1 cellular context compared by ENCODE assay signal in genomic region chr10:4838743-4839142, GRCh38.
TF ChIP-seq lines count a peak whose summit lies in the region.

No MANE protein-coding gene starts in this region.

TF ChIP-seq in SK-N-SH treated with all-trans-retinoic acid at 6 μM for 48 hours, 23 proteins besides CTCF, POLR2A, EP300 and RAD21 (continued from another document):
- TF ChIP-seq, protein P1, sequence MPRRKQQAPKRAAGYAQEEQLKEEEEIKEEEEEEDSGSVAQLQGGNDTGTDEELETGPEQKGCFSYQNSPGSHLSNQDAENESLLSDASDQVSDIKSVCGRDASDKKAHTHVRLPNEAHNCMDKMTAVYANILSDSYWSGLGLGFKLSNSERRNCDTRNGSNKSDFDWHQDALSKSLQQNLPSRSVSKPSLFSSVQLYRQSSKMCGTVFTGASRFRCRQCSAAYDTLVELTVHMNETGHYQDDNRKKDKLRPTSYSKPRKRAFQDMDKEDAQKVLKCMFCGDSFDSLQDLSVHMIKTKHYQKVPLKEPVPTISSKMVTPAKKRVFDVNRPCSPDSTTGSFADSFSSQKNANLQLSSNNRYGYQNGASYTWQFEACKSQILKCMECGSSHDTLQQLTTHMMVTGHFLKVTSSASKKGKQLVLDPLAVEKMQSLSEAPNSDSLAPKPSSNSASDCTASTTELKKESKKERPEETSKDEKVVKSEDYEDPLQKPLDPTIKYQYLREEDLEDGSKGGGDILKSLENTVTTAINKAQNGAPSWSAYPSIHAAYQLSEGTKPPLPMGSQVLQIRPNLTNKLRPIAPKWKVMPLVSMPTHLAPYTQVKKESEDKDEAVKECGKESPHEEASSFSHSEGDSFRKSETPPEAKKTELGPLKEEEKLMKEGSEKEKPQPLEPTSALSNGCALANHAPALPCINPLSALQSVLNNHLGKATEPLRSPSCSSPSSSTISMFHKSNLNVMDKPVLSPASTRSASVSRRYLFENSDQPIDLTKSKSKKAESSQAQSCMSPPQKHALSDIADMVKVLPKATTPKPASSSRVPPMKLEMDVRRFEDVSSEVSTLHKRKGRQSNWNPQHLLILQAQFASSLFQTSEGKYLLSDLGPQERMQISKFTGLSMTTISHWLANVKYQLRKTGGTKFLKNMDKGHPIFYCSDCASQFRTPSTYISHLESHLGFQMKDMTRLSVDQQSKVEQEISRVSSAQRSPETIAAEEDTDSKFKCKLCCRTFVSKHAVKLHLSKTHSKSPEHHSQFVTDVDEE (CRISPR knock-in tag; IDR thresholded peaks at IDR 0.05), result no peak
- TF ChIP-seq OSR1 (CRISPR knock-in tag; IDR thresholded peaks at IDR 0.05), result no peak
- TF ChIP-seq ZFP3 (CRISPR knock-in tag; IDR thresholded peaks at IDR 0.05), result no peak
- TF ChIP-seq ZNF70 (CRISPR knock-in tag; IDR thresholded peaks at IDR 0.05), result no peak
- TF ChIP-seq ARNTL (CRISPR knock-in tag; IDR thresholded peaks at IDR 0.05; ENCODE audit: borderline replicate concordance, low read depth), result no peak
- TF ChIP-seq CSRNP3 (CRISPR knock-in tag; IDR thresholded peaks at IDR 0.05), result no peak
- TF ChIP-seq ESRRG (CRISPR knock-in tag; IDR thresholded peaks at IDR 0.05), result no peak
- TF ChIP-seq, protein P2, sequence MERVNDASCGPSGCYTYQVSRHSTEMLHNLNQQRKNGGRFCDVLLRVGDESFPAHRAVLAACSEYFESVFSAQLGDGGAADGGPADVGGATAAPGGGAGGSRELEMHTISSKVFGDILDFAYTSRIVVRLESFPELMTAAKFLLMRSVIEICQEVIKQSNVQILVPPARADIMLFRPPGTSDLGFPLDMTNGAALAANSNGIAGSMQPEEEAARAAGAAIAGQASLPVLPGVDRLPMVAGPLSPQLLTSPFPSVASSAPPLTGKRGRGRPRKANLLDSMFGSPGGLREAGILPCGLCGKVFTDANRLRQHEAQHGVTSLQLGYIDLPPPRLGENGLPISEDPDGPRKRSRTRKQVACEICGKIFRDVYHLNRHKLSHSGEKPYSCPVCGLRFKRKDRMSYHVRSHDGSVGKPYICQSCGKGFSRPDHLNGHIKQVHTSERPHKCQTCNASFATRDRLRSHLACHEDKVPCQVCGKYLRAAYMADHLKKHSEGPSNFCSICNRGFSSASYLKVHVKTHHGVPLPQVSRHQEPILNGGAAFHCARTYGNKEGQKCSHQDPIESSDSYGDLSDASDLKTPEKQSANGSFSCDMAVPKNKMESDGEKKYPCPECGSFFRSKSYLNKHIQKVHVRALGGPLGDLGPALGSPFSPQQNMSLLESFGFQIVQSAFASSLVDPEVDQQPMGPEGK (CRISPR knock-in tag; IDR thresholded peaks at IDR 0.05; ENCODE audit: borderline replicate concordance), result no peak
